In genomic region chr10:102399217-102400021, GRCh38 we compare ENCODE assay signal across 8 cellular contexts. TPM values are rescaled to one million over a fixed set of nuclear protein-coding genes. Genes with fewer than 3 reads are reported as not detected.
DNase-seq lines count a peak whose midpoint lies in the region; ATAC-seq lines count a peak whose summit lies in the region.

No MANE protein-coding gene starts in this region.

- no peaks in the 10 kb centered on the region for H3K9me3 ChIP-seq in muscle layer of duodenum (ENCODE audit: control insufficient read depth in 1 of 2, low read length in 2 of 2)

- H3K27ac ChIP-seq in muscle layer of duodenum (ENCODE audit: low read length) = no peak overlapping the region

- H3K4me3 Mint-ChIP-seq in activated T-cell treated with anti-CD3 and anti-CD28 coated beads, Interleukin-2, amount 50 U/mL, for 4 hours = peak overlapping the region; percentile 97

- peak; percentile 45 for ATAC-seq in GM19452 (IDR thresholded peaks at IDR 0.05; ENCODE audit: unreplicated experiment)
- ATAC-seq in activated T-cell treated with anti-CD3 and anti-CD28 coated beads, Interleukin-2, amount 50 U/mL, for 4 hours = peak; percentile 55 to 57
- peak; percentile 68 for ATAC-seq in esophagus mucosa

- peaks cover 27 to 42% of the 10 kb centered on the region in 2 donors for H3K36me3 ChIP-seq in muscle layer of duodenum (ENCODE audit: control insufficient read depth in 1 of 2, insufficient read depth in 2 of 2, low read length in 2 of 2)

- peak overlapping the region; percentile 26 to 68 for H3K4me3 ChIP-seq in muscle layer of duodenum (ENCODE audit: low read depth in 1 of 2, low read length in 2 of 2)

- peaks cover 31% of the 10 kb centered on the region for H3K36me3 Mint-ChIP-seq in activated T-cell treated with anti-CD3 and anti-CD28 coated beads, Interleukin-2, amount 50 U/mL, for 4 hours (ENCODE audit: insufficient read depth)

- H3K4me1 Mint-ChIP-seq in activated T-cell treated with anti-CD3 and anti-CD28 coated beads, Interleukin-2, amount 50 U/mL, for 4 hours (ENCODE audit: low read depth) = peaks cover 35% of the 10 kb centered on the region

- DNase-seq in CMK (ENCODE audit: low read depth) (peak; percentile 88), HUDEP-2 (lab: John Stamatoyannopoulos, UW; ENCODE audit: unreplicated experiment in 76 of 76) (peak in 73 of 76 experiments; percentile 16 to 90 (median 74)), OCI-M1 (lab: John Stamatoyannopoulos, UW) (peak; percentile 94)
- peak; percentile 85 for DNase-seq in activated T-cell treated with anti-CD3 and anti-CD28 coated beads, Interleukin-2, amount 50 U/mL, for 4 hours
- DNase-seq in stimulated activated CD8-positive, alpha-beta memory T cell treated with anti-CD3 and anti-CD28 coated beads, Interleukin-7, amount 100 ng/mL, for 24 hours (ENCODE audit: low read depth) = peak; percentile 69

- no peaks in the 10 kb centered on the region for H3K9me3 Mint-ChIP-seq in activated T-cell treated with anti-CD3 and anti-CD28 coated beads, Interleukin-2, amount 50 U/mL, for 4 hours

- peaks cover 10 to 70% of the 10 kb centered on the region in 2 donors for H3K4me1 ChIP-seq in muscle layer of duodenum (ENCODE audit: control insufficient read depth in 1 of 2, insufficient read depth in 2 of 2, low read length in 2 of 2)

- H3K27me3 ChIP-seq in muscle layer of duodenum (ENCODE audit: low read depth, low read length) = no peaks in the 10 kb centered on the region

- H3K27me3 Mint-ChIP-seq in activated T-cell treated with anti-CD3 and anti-CD28 coated beads, Interleukin-2, amount 50 U/mL, for 4 hours (ENCODE audit: low read depth) = no peaks in the 10 kb centered on the region

RNA-seq across cellular contexts. Expression of gene NFKB2, which starts 3.9 kb away (rescaled TPM):
- 100 to 1,000 TPM; 300 to 365 (median 302) TPM for total RNA-seq in activated T-cell treated with anti-CD3 and anti-CD28 coated beads, Interleukin-2, amount 50 U/mL, for 4 hours
- total RNA-seq in esophagus mucosa = 10.3 TPM

RNA-seq across cellular contexts. Expression of gene PSD, which starts 19.2 kb away (rescaled TPM):
- 1 to 10 TPM; 2.3 to 4.6 (median 3.7) TPM for total RNA-seq in activated T-cell treated with anti-CD3 and anti-CD28 coated beads, Interleukin-2, amount 50 U/mL, for 4 hours
- total RNA-seq in esophagus mucosa = 2.0 TPM

RNA-seq across cellular contexts. Expression of gene FBXL15, which starts 21.2 kb away (rescaled TPM):
- 10 to 100 TPM; 16.5 to 17.7 (median 16.6) TPM for total RNA-seq in activated T-cell treated with anti-CD3 and anti-CD28 coated beads, Interleukin-2, amount 50 U/mL, for 4 hours
- 9.4 TPM for total RNA-seq in esophagus mucosa

RNA-seq across cellular contexts. Expression of gene CUEDC2, which starts 33.0 kb away (rescaled TPM):
- total RNA-seq in activated T-cell treated with anti-CD3 and anti-CD28 coated beads, Interleukin-2, amount 50 U/mL, for 4 hours = 10 to 100 TPM; 44.3 to 50.6 (median 45.3) TPM
- total RNA-seq in esophagus mucosa = 23.7 TPM

RNA-seq across cellular contexts. Expression of gene C10orf95, which starts 51.9 kb away (rescaled TPM):
- under 1 TPM; 0.27 to 0.96 (median 0.45) TPM for total RNA-seq in activated T-cell treated with anti-CD3 and anti-CD28 coated beads, Interleukin-2, amount 50 U/mL, for 4 hours
- 1.6 TPM for total RNA-seq in esophagus mucosa

Comparison
In these comparisons a context has a peak if more than half of its experiments do, and no peak if none do; other contexts are left out.
1. RNA of gene NFKB2, which starts 3.9 kb away (total RNA-seq): 300 to 365 TPM in activated T-cell treated with anti-CD3 and anti-CD28 coated beads, Interleukin-2, amount 50 U/mL, for 4 hours; 10.3 TPM in esophagus mucosa (single experiment); every median in the first group is over 10 times any median in the second.
2. Peak in every context shown above with its lines, with median percentiles within 50 percentile points of each other: DNase-seq and ATAC-seq.